1 cellular context compared by ENCODE assay signal in genomic region chr1:58763214-58763613, GRCh38.
TF ChIP-seq lines count a peak whose summit lies in the region.

No MANE protein-coding gene starts in this region.

TF ChIP-seq in HepG2, 621 proteins besides CTCF, POLR2A, EP300 and RAD21 (continued from another document and continues in another):
- TF ChIP-seq ARID3A (IDR thresholded peaks at IDR 0.05; ENCODE audit: low read depth, low read length) (peak; percentile 60; the same call in 1 of the 2 replicates), POLR2AphosphoS2 (IDR thresholded peaks at IDR 0.05; ENCODE audit: low read depth, low read length) (no peak), ZNF331 (CRISPR knock-in tag; IDR thresholded peaks at IDR 0.05) (no peak), PRPF4 (IDR thresholded peaks at IDR 0.05; ENCODE audit: low read depth, low read length, poor library complexity, severe bottlenecking) (no peak), ZNF792 (CRISPR knock-in tag; IDR thresholded peaks at IDR 0.05) (no peak), PBX2 (CRISPR knock-in tag; IDR thresholded peaks at IDR 0.05) (no peak), ZNF781 (CRISPR knock-in tag; IDR thresholded peaks at IDR 0.05; ENCODE audit: borderline replicate concordance, not compliant biosample characterization) (no peak), PLSCR1 (CRISPR knock-in tag; IDR thresholded peaks at IDR 0.05; ENCODE audit: borderline replicate concordance) (no peak), CBX1 (IDR thresholded peaks at IDR 0.05; ENCODE audit: low read depth) (no peak), KDM5B (CRISPR knock-in tag; IDR thresholded peaks at IDR 0.05; ENCODE audit: borderline replicate concordance) (no peak), ZNF772 (CRISPR knock-in tag; IDR thresholded peaks at IDR 0.05) (no peak), SYNCRIP (IDR thresholded peaks at IDR 0.05; ENCODE audit: insufficient read depth, low read depth, low read length) (no peak), ZMYM2 (CRISPR knock-in tag; IDR thresholded peaks at IDR 0.05) (no peak), HIVEP1 (CRISPR knock-in tag; IDR thresholded peaks at IDR 0.05) (no peak), ZNF678 (CRISPR knock-in tag; IDR thresholded peaks at IDR 0.05) (no peak), SCMH1 (CRISPR knock-in tag; IDR thresholded peaks at IDR 0.05; ENCODE audit: borderline replicate concordance) (no peak), HIC2 (CRISPR knock-in tag; IDR thresholded peaks at IDR 0.05; ENCODE audit: low read depth) (no peak), ZNF614 (CRISPR knock-in tag; IDR thresholded peaks at IDR 0.05; ENCODE audit: borderline replicate concordance) (no peak), ZBTB37 (CRISPR knock-in tag; IDR thresholded peaks at IDR 0.05) (no peak), ETV6 (CRISPR knock-in tag; conservative IDR thresholded peaks at IDR 0.05) (no peak), MLLT10 (CRISPR knock-in tag; IDR thresholded peaks at IDR 0.05) (no peak), CBX5 (CRISPR knock-in tag; IDR thresholded peaks at IDR 0.05; ENCODE audit: borderline replicate concordance) (no peak), ZNF567 (CRISPR knock-in tag; IDR thresholded peaks at IDR 0.05; ENCODE audit: borderline replicate concordance) (no peak), SMARCC2 (IDR thresholded peaks at IDR 0.05) (no peak), ZNF766 (CRISPR knock-in tag; IDR thresholded peaks at IDR 0.05; ENCODE audit: borderline replicate concordance) (no peak), KAT8 (CRISPR knock-in tag; IDR thresholded peaks at IDR 0.05) (0 out of 2 replicates have a peak, but pooled peaks have one; percentile 34), ZNF335 (CRISPR knock-in tag; IDR thresholded peaks at IDR 0.05) (no peak), ZKSCAN8 (CRISPR knock-in tag; IDR thresholded peaks at IDR 0.05; ENCODE audit: borderline replicate concordance) (0 out of 2 replicates have a peak, but pooled peaks have one; percentile 18), SOX5 (CRISPR knock-in tag; IDR thresholded peaks at IDR 0.05; ENCODE audit: borderline replicate concordance) (peak; percentile 80; the same call in 1 of the 2 replicates), ZNF850 (CRISPR knock-in tag; conservative IDR thresholded peaks at IDR 0.05) (no peak), MIXL1 (CRISPR knock-in tag; IDR thresholded peaks at IDR 0.05) (no peak), ZNF547 (CRISPR knock-in tag; IDR thresholded peaks at IDR 0.05) (no peak), HES4 (CRISPR knock-in tag; IDR thresholded peaks at IDR 0.05; ENCODE audit: borderline replicate concordance) (no peak), SALL1 (CRISPR knock-in tag; IDR thresholded peaks at IDR 0.05) (peak; percentile 59; the same call in 1 of the 2 replicates), ZNF572 (CRISPR knock-in tag; IDR thresholded peaks at IDR 0.05) (no peak), SKI (IDR thresholded peaks at IDR 0.05; ENCODE audit: partially characterized antibody) (no peak), ZNF776 (CRISPR knock-in tag; IDR thresholded peaks at IDR 0.05) (no peak), FOXO4 (CRISPR knock-in tag; conservative IDR thresholded peaks at IDR 0.05) (no peak), ZXDC (CRISPR knock-in tag; IDR thresholded peaks at IDR 0.05) (no peak), CSRNP2 (CRISPR knock-in tag; conservative IDR thresholded peaks at IDR 0.05; ENCODE audit: low read depth) (no peak), ZNF251 (CRISPR knock-in tag; IDR thresholded peaks at IDR 0.05) (no peak), NFATC3 (CRISPR knock-in tag; IDR thresholded peaks at IDR 0.05) (no peak), MBNL3 (CRISPR knock-in tag; conservative IDR thresholded peaks at IDR 0.05) (no peak), ATF3 (CRISPR knock-in tag; IDR thresholded peaks at IDR 0.05) (no peak), CBX2 (IDR thresholded peaks at IDR 0.05; ENCODE audit: low read depth, low read length) (no peak), CBX2 (CRISPR knock-in tag; IDR thresholded peaks at IDR 0.05; ENCODE audit: low read depth) (no peak), NCOA1 (CRISPR knock-in tag; IDR thresholded peaks at IDR 0.05) (no peak), NKX3-1 (CRISPR knock-in tag; IDR thresholded peaks at IDR 0.05) (no peak), PPARG (CRISPR knock-in tag; conservative IDR thresholded peaks at IDR 0.05) (0 out of 2 replicates have a peak, but pooled peaks have one; percentile 27), IKZF5 (CRISPR knock-in tag; IDR thresholded peaks at IDR 0.05) (0 out of 2 replicates have a peak, but pooled peaks have one; percentile 47), MLX (CRISPR knock-in tag; IDR thresholded peaks at IDR 0.05) (peak; percentile 53; the same call in 1 of the 2 replicates), GATAD1 (CRISPR knock-in tag; IDR thresholded peaks at IDR 0.05) (no peak), ZBTB42 (CRISPR knock-in tag; IDR thresholded peaks at IDR 0.05) (no peak), PBX3 (CRISPR knock-in tag; IDR thresholded peaks at IDR 0.05; ENCODE audit: borderline replicate concordance) (no peak), MAF1 (CRISPR knock-in tag; IDR thresholded peaks at IDR 0.05; ENCODE audit: borderline replicate concordance) (no peak)
